ENCODE assay signal across 7 cellular contexts in the genomic region with DNA sequence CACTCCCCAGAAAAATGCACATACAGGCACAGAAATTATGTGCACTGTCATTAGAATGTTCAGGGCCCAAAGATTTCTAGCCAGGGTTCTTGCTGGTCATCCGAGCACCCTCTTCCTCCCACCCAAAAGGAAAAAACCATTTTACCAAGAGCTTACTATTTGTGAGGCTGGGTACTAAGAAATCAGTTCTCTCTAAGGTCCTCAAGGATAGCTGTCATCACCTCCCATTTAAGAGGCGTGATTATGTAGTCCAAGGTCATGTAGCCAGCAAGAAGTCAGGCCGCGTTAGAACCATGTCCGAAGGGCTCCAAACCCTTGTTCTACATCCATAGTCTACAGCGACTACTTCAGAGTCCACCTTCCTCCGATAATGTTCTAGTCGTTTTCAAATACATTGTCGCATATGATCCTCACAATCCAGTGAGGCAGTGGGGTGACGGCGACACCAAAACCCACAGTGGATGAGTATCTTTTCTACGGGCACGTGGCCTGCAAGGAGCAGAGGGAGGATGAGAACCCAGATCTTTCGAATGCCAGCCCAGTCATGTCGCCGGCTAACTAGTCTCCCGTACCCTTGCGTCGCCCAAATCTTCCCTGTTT. TPM values are rescaled to one million over a fixed set of nuclear protein-coding genes. Genes with fewer than 3 reads are reported as not detected.
A peak's percentile ranks its signal among the peaks of the same experiment; 100 is the strongest.
DNase-seq lines count a peak whose midpoint lies in the region; ATAC-seq and TF ChIP-seq lines count a peak whose summit lies in the region.

No MANE protein-coding gene starts in this region.

- no peaks in the 10 kb centered on the region for H3K27me3 Mint-ChIP-seq in activated T-cell treated with anti-CD3 and anti-CD28 coated beads, Interleukin-2, amount 50 U/mL, for 4 hours (ENCODE audit: low read depth)
- H3K27me3 Mint-ChIP-seq in progenitor cell of endocrine pancreas: no peaks in the 10 kb centered on the region

- H3K4me1 Mint-ChIP-seq in activated T-cell treated with anti-CD3 and anti-CD28 coated beads, Interleukin-2, amount 50 U/mL, for 4 hours (ENCODE audit: low read depth): peaks cover 54% of the 10 kb centered on the region
- H3K4me1 Mint-ChIP-seq in progenitor cell of endocrine pancreas (ENCODE audit: low read depth): peaks cover 31% of the 10 kb centered on the region

- in situ Hi-C loops in GM13977 (cut with MboI; ENCODE audit: low pct_unique_long_range_greater_than_20kb, low sequenced_read_pairs, unreplicated experiment): no loop called here

- TF ChIP-seq CTCF in GM13977 (IDR thresholded peaks at IDR 0.05; ENCODE audit: extremely low read depth, insufficient read depth, missing control alignments) (no peak), progenitor cell of endocrine pancreas (IDR thresholded peaks at IDR 0.05; ENCODE audit: unreplicated experiment) (no peak)

- peaks cover 61% of the 10 kb centered on the region for H3K36me3 Mint-ChIP-seq in activated T-cell treated with anti-CD3 and anti-CD28 coated beads, Interleukin-2, amount 50 U/mL, for 4 hours (ENCODE audit: insufficient read depth)
- H3K36me3 Mint-ChIP-seq in progenitor cell of endocrine pancreas (ENCODE audit: insufficient read depth): peaks cover 37% of the 10 kb centered on the region

- peak overlapping the region; percentile 98 for H3K27ac Mint-ChIP-seq in progenitor cell of endocrine pancreas

- ATAC-seq in activated T-cell treated with anti-CD3 and anti-CD28 coated beads, Interleukin-2, amount 50 U/mL, for 4 hours: peak; percentile 63 to 70

- H3K4me3 Mint-ChIP-seq in activated T-cell treated with anti-CD3 and anti-CD28 coated beads, Interleukin-2, amount 50 U/mL, for 4 hours: peak overlapping the region; percentile 99
- peak overlapping the region; percentile 100 for H3K4me3 Mint-ChIP-seq in progenitor cell of endocrine pancreas (ENCODE audit: low read depth)

- DNase-seq in GM13977 (ENCODE audit: low spot score) (peak; percentile 28), H4 (ENCODE audit: low spot score) (peak; percentile 12), LoVo (ENCODE audit: low spot score) (peak; percentile 13), glomerular visceral epithelial cell (ENCODE audit: extremely low spot score) (peak; percentile 27), progenitor cell of endocrine pancreas (ENCODE audit: low spot score, unreplicated experiment) (no peak), putamen (ENCODE audit: low spot score) (no peak)
- peak; percentile 27 for DNase-seq in activated T-cell treated with anti-CD3 and anti-CD28 coated beads, Interleukin-2, amount 50 U/mL, for 4 hours

- no peaks in the 10 kb centered on the region for H3K9me3 Mint-ChIP-seq in activated T-cell treated with anti-CD3 and anti-CD28 coated beads, Interleukin-2, amount 50 U/mL, for 4 hours
- H3K9me3 Mint-ChIP-seq in progenitor cell of endocrine pancreas (ENCODE audit: low read depth): no peaks in the 10 kb centered on the region

RNA-seq across cellular contexts. Expression of a gene that starts 0.6 kb away (rescaled TPM):
- total RNA-seq in H4 (2014; rRNA removed; shearing (Covaris generic)): 73.5 and 88.2 TPM in 2 replicates
- total RNA-seq in activated T-cell treated with anti-CD3 and anti-CD28 coated beads, Interleukin-2, amount 50 U/mL, for 4 hours: 10 to 100 TPM; 72.6 to 90.8 (median 83.0) TPM
- 71.2 and 71.7 TPM in 2 replicates for total RNA-seq in progenitor cell of endocrine pancreas

RNA-seq across cellular contexts. Expression of a gene that starts 0.8 kb away (rescaled TPM):
- 207 and 214 TPM in 2 replicates for total RNA-seq in H4 (2014; rRNA removed; shearing (Covaris generic))
- total RNA-seq in activated T-cell treated with anti-CD3 and anti-CD28 coated beads, Interleukin-2, amount 50 U/mL, for 4 hours: 100 to 1,000 TPM; 111 to 133 (median 121) TPM
- total RNA-seq in progenitor cell of endocrine pancreas: 40.4 and 46.9 TPM in 2 replicates

RNA-seq across cellular contexts. Expression of a gene that starts 11.8 kb away (rescaled TPM):
- total RNA-seq in H4 (2014; rRNA removed; shearing (Covaris generic)): 24.0 and 40.7 TPM in 2 replicates
- total RNA-seq in activated T-cell treated with anti-CD3 and anti-CD28 coated beads, Interleukin-2, amount 50 U/mL, for 4 hours: 10 to 100 TPM; 19.1 to 21.5 (median 19.8) TPM
- total RNA-seq in progenitor cell of endocrine pancreas: 27.2 and 29.6 TPM in 2 replicates

RNA-seq across cellular contexts. Expression of a gene that starts 12.1 kb away (rescaled TPM):
- total RNA-seq in H4 (2014; rRNA removed; shearing (Covaris generic)): 1.4 and 2.1 TPM in 2 replicates
- under 1 TPM; 0.34 to 0.63 (median 0.43) TPM for total RNA-seq in activated T-cell treated with anti-CD3 and anti-CD28 coated beads, Interleukin-2, amount 50 U/mL, for 4 hours
- 4.9 and 6.2 TPM in 2 replicates for total RNA-seq in progenitor cell of endocrine pancreas

Comparison
In these comparisons a context has a peak if more than half of its experiments do, and no peak if none do; other contexts are left out.
1. DNase-seq: peak in GM13977 (single experiment), H4 (single experiment), LoVo (single experiment), activated T-cell treated with anti-CD3 and anti-CD28 coated beads, Interleukin-2, amount 50 U/mL, for 4 hours (single experiment) and glomerular visceral epithelial cell (single experiment); none in progenitor cell of endocrine pancreas (single experiment) and putamen (single experiment).